Comparison of ENCODE assay signal across 1 cellular context in the genomic region with DNA sequence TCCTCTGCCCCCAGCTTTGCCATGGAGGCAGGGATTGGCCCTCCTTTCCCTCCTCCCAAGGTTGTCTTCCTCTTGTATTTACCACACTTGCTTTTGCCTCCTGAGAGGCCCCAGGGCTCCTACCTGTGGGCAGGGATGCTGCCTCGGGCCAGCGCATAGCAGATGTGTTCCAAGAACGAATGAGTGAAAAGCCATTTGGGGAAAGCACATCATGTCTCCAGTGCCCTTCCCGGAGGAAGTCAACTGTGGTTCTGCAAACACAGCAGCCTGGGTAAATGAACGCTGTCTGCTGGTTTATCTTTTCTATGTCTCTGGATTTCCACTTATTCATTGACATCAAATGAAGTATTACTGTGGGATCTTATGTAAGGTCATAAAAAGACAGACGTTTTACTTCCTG.
TF ChIP-seq lines count a peak whose summit lies in the region.

No MANE protein-coding gene starts in this region.

TF ChIP-seq in GM23338, 12 proteins besides CTCF, POLR2A, EP300 and RAD21 (continued from another document):
- TF ChIP-seq, protein P1, sequence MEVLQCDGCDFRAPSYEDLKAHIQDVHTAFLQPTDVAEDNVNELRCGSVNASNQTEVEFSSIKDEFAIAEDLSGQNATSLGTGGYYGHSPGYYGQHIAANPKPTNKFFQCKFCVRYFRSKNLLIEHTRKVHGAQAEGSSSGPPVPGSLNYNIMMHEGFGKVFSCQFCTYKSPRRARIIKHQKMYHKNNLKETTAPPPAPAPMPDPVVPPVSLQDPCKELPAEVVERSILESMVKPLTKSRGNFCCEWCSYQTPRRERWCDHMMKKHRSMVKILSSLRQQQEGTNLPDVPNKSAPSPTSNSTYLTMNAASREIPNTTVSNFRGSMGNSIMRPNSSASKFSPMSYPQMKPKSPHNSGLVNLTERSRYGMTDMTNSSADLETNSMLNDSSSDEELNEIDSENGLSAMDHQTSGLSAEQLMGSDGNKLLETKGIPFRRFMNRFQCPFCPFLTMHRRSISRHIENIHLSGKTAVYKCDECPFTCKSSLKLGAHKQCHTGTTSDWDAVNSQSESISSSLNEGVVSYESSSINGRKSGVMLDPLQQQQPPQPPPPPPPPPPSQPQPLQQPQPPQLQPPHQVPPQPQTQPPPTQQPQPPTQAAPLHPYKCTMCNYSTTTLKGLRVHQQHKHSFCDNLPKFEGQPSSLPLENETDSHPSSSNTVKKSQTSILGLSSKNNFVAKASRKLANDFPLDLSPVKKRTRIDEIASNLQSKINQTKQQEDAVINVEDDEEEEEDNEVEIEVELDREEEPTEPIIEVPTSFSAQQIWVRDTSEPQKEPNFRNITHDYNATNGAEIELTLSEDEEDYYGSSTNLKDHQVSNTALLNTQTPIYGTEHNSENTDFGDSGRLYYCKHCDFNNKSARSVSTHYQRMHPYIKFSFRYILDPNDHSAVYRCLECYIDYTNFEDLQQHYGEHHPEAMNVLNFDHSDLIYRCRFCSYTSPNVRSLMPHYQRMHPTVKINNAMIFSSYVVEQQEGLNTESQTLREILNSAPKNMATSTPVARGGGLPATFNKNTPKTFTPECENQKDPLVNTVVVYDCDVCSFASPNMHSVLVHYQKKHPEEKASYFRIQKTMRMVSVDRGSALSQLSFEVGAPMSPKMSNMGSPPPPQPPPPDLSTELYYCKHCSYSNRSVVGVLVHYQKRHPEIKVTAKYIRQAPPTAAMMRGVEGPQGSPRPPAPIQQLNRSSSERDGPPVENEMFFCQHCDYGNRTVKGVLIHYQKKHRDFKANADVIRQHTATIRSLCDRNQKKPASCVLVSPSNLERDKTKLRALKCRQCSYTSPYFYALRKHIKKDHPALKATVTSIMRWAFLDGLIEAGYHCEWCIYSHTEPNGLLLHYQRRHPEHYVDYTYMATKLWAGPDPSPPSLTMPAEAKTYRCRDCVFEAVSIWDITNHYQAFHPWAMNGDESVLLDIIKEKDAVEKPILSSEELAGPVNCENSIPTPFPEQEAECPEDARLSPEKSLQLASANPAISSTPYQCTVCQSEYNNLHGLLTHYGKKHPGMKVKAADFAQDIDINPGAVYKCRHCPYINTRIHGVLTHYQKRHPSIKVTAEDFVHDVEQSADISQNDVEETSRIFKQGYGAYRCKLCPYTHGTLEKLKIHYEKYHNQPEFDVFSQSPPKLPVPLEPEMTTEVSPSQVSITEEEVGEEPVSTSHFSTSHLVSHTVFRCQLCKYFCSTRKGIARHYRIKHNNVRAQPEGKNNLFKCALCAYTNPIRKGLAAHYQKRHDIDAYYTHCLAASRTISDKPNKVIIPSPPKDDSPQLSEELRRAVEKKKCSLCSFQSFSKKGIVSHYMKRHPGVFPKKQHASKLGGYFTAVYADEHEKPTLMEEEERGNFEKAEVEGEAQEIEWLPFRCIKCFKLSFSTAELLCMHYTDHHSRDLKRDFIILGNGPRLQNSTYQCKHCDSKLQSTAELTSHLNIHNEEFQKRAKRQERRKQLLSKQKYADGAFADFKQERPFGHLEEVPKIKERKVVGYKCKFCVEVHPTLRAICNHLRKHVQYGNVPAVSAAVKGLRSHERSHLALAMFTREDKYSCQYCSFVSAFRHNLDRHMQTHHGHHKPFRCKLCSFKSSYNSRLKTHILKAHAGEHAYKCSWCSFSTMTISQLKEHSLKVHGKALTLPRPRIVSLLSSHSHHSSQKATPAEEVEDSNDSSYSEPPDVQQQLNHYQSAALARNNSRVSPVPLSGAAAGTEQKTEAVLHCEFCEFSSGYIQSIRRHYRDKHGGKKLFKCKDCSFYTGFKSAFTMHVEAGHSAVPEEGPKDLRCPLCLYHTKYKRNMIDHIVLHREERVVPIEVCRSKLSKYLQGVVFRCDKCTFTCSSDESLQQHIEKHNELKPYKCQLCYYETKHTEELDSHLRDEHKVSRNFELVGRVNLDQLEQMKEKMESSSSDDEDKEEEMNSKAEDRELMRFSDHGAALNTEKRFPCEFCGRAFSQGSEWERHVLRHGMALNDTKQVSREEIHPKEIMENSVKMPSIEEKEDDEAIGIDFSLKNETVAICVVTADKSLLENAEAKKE (CRISPR knock-in tag; IDR thresholded peaks at IDR 0.05): no peak
- TF ChIP-seq STAT1 (IDR thresholded peaks at IDR 0.05; ENCODE audit: unreplicated experiment) (no peak), EZH2 (IDR thresholded peaks at IDR 0.05; ENCODE audit: low read depth, unreplicated experiment) (no peak), ZNF331 (CRISPR knock-in tag; IDR thresholded peaks at IDR 0.05; ENCODE audit: low read depth) (no peak)
- TF ChIP-seq, protein P2, sequence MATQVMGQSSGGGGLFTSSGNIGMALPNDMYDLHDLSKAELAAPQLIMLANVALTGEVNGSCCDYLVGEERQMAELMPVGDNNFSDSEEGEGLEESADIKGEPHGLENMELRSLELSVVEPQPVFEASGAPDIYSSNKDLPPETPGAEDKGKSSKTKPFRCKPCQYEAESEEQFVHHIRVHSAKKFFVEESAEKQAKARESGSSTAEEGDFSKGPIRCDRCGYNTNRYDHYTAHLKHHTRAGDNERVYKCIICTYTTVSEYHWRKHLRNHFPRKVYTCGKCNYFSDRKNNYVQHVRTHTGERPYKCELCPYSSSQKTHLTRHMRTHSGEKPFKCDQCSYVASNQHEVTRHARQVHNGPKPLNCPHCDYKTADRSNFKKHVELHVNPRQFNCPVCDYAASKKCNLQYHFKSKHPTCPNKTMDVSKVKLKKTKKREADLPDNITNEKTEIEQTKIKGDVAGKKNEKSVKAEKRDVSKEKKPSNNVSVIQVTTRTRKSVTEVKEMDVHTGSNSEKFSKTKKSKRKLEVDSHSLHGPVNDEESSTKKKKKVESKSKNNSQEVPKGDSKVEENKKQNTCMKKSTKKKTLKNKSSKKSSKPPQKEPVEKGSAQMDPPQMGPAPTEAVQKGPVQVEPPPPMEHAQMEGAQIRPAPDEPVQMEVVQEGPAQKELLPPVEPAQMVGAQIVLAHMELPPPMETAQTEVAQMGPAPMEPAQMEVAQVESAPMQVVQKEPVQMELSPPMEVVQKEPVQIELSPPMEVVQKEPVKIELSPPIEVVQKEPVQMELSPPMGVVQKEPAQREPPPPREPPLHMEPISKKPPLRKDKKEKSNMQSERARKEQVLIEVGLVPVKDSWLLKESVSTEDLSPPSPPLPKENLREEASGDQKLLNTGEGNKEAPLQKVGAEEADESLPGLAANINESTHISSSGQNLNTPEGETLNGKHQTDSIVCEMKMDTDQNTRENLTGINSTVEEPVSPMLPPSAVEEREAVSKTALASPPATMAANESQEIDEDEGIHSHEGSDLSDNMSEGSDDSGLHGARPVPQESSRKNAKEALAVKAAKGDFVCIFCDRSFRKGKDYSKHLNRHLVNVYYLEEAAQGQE (IDR thresholded peaks at IDR 0.05; ENCODE audit: unreplicated experiment): no peak
